ENCODE assay signal across 28 cellular contexts in the genomic region with DNA sequence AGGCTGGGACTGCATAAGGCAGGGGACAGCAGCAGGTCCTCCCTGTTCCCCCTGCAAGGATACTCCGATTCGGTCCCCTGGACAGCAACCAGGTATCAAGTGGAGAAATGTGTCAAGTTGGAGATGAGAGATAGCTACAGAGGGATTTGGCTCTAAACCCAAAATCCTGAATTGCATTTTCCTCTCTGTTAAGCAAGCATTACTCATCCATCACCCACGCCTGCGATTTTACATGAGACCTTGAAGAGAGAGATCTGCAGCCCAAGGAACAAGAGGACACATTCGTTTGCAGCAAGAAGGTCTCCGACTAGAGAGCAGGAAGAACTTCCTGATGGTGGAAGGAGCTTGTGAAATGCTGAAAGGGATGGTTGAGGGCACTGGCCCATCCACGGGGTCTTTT. TPM values are rescaled to one million over a fixed set of nuclear protein-coding genes. Genes with fewer than 3 reads are reported as not detected.
"Had no signal": no experiment of that assay in that cellular context is flagged by ENCODE, and none has a peak within 500 bp of the region (broad histone marks: within the 10 kb centered on the region; RNA-seq: fewer than 3 reads in every experiment).

No MANE protein-coding gene starts in this region.

- ATAC-seq: activated CD4-positive, CD25-positive, alpha-beta regulatory T cell treated with anti-CD3 and anti-CD28 coated beads, Interleukin-2, amount 50 U/mL, for 24 hours; activated CD8-positive, alpha-beta T cell treated with anti-CD3 and anti-CD28 coated beads, Interleukin-2, amount 10 ng/mL, durations not matched to agents 7 days and 5 days; gastrocnemius medialis; left lung; natural killer cell treated with Interleukin-12 subunit alpha and Interleukin-12 subunit beta and Interleukin-15 and Interleukin-18, amount 100 ng/mL, for 72 hours; pancreas; right lobe of liver; SK-N-SH treated with all-trans-retinoic acid at 6 μM for 48 hours; stimulated activated memory B cell treated with anti-CD40 and anti-IgM and Interleukin-4, amounts not matched to agents 10 μg/mL and 1 μg/mL and 100 μg/mL, for 72 hours had no signal

- H3K27ac Mint-ChIP-seq: activated CD8-positive, alpha-beta T cell treated with anti-CD3 and anti-CD28 coated beads, Interleukin-2, amount 10 ng/mL, durations not matched to agents 7 days and 5 days; activated naive CD8-positive, alpha-beta T cell treated with anti-CD3 and anti-CD28 coated beads, Interleukin-2, amount 10 ng/mL, durations not matched to agents 7 days and 5 days; natural killer cell treated with Interleukin-12 subunit alpha and Interleukin-12 subunit beta and Interleukin-15 and Interleukin-18, amount 100 ng/mL, for 72 hours; stimulated activated memory B cell treated with anti-CD40 and anti-IgM and Interleukin-4, amounts not matched to agents 10 μg/mL and 1 μg/mL and 100 μg/mL, for 72 hours had no signal

- H3K4me3 ChIP-seq: gastrocnemius medialis, left lung, lung, pancreas, right lobe of liver, stomach, testis, uterus had no signal

- H3K27me3 ChIP-seq: pancreas, right lobe of liver, testis, uterus had no signal

- H3K36me3 ChIP-seq: gastrocnemius medialis, left lung, neutrophil, pancreas, right lobe of liver, stomach, uterus had no signal

- H3K4me1 Mint-ChIP-seq: activated naive CD8-positive, alpha-beta T cell treated with anti-CD3 and anti-CD28 coated beads, Interleukin-2, amount 10 ng/mL, durations not matched to agents 7 days and 5 days; stimulated activated memory B cell treated with anti-CD40 and anti-IgM and Interleukin-4, amounts not matched to agents 10 μg/mL and 1 μg/mL and 100 μg/mL, for 72 hours had no signal

- H3K4me3 Mint-ChIP-seq: activated CD8-positive, alpha-beta T cell treated with anti-CD3 and anti-CD28 coated beads, Interleukin-2, amount 10 ng/mL, durations not matched to agents 7 days and 5 days; activated naive CD8-positive, alpha-beta T cell treated with anti-CD3 and anti-CD28 coated beads, Interleukin-2, amount 10 ng/mL, durations not matched to agents 7 days and 5 days; natural killer cell treated with Interleukin-12 subunit alpha and Interleukin-12 subunit beta and Interleukin-15 and Interleukin-18, amount 100 ng/mL, for 72 hours; stimulated activated memory B cell treated with anti-CD40 and anti-IgM and Interleukin-4, amounts not matched to agents 10 μg/mL and 1 μg/mL and 100 μg/mL, for 72 hours had no signal

- H3K27ac ChIP-seq: gastrocnemius medialis, left lung, neutrophil, pancreas, right lobe of liver, stomach, testis, uterus, VCaP had no signal

- DNase-seq: activated CD4-positive, alpha-beta T cell treated with anti-CD3 and anti-CD28 coated beads, Interleukin-2, amount 50 U/mL, for 1 hour; activated CD8-positive, alpha-beta T cell treated with anti-CD3 and anti-CD28 coated beads, Interleukin-2, amount 10 ng/mL, durations not matched to agents 7 days and 5 days; activated naive CD4-positive, alpha-beta T cell treated with Interleukin-2 at 50 U/mL for 16 hours; activated naive CD8-positive, alpha-beta T cell treated with anti-CD3 and anti-CD28 coated beads, Interleukin-2, amount 10 ng/mL, durations not matched to agents 7 days and 5 days; activated T-cell treated with anti-CD3 and anti-CD28 coated beads, Interleukin-2, amount 50 U/mL, for 1 hour; amniotic stem cell; gastrocnemius medialis; kidney glomerular epithelial cell; left lung; pancreas; right lobe of liver; small intestine; stimulated activated CD4-positive, alpha-beta T cell treated with anti-CD3 and anti-CD28 coated beads, Interleukin-2, amount 100 ng/mL, for 24 hours; stomach; testis; trophoblast cell; uterus had no signal

- H3K9me3 ChIP-seq: gastrocnemius medialis, left lung, neutrophil, pancreas, right lobe of liver, stomach, testis, uterus had no signal

- H3K4me1 ChIP-seq: gastrocnemius medialis, left lung, pancreas, right lobe of liver, stomach, testis, uterus had no signal

- H3K9me3 Mint-ChIP-seq: activated naive CD8-positive, alpha-beta T cell treated with anti-CD3 and anti-CD28 coated beads, Interleukin-2, amount 10 ng/mL, durations not matched to agents 7 days and 5 days; natural killer cell treated with Interleukin-12 subunit alpha and Interleukin-12 subunit beta and Interleukin-15 and Interleukin-18, amount 100 ng/mL, for 72 hours; stimulated activated memory B cell treated with anti-CD40 and anti-IgM and Interleukin-4, amounts not matched to agents 10 μg/mL and 1 μg/mL and 100 μg/mL, for 72 hours had no signal

- H3K36me3 Mint-ChIP-seq: activated naive CD8-positive, alpha-beta T cell treated with anti-CD3 and anti-CD28 coated beads, Interleukin-2, amount 10 ng/mL, durations not matched to agents 7 days and 5 days; natural killer cell treated with Interleukin-12 subunit alpha and Interleukin-12 subunit beta and Interleukin-15 and Interleukin-18, amount 100 ng/mL, for 72 hours; stimulated activated memory B cell treated with anti-CD40 and anti-IgM and Interleukin-4, amounts not matched to agents 10 μg/mL and 1 μg/mL and 100 μg/mL, for 72 hours had no signal

RNA-seq across cellular contexts. Expression of gene SYT2, which starts 21.9 kb away (rescaled TPM):
- total RNA-seq: activated CD8-positive, alpha-beta T cell treated with anti-CD3 and anti-CD28 coated beads, Interleukin-2, amount 10 ng/mL, durations not matched to agents 7 days and 5 days; activated naive CD8-positive, alpha-beta T cell treated with anti-CD3 and anti-CD28 coated beads, Interleukin-2, amount 10 ng/mL, durations not matched to agents 7 days and 5 days; epithelial cell of proximal tubule; fibroblast of lung; gastrocnemius medialis; natural killer cell treated with Interleukin-12 subunit alpha and Interleukin-12 subunit beta and Interleukin-15 and Interleukin-18, amount 100 ng/mL, for 72 hours; pulmonary artery endothelial cell; right lobe of liver; T-helper 2 cell treated with Interferon-gamma antibody and Interleukin-4, amounts not matched to agents 100 ng/mL and 5 ng/mL, for 36 hours had no signal
- polyA plus RNA-seq: stomach had no signal
